Comparison of ENCODE assay signal across 6 cellular contexts in the genomic region with DNA sequence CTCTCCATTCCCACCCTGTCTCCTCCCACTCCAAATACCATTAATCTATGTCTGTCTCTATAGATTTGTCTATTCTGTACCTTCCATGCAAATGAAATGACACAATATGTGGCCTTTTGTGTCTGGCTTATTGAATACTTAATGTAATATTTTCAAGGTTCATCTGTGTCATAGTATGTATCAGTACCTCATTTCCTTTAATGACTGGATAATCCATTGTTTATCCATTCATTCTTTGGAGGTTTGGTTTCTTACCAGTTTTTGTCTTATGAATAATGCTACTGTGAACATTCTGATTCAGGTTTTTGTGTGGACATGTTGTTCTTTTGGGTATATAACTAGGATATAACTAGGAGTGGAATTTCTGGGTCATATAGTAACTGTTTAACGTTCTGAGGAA. TPM values are rescaled to one million over a fixed set of nuclear protein-coding genes. Genes with fewer than 3 reads are reported as not detected.
"Had no signal": no experiment of that assay in that cellular context is flagged by ENCODE, and none has a peak within 500 bp of the region (broad histone marks: within the 10 kb centered on the region; RNA-seq: fewer than 3 reads in every experiment).

No MANE protein-coding gene starts in this region.

RNA-seq across cellular contexts. Expression of a gene that starts 55.8 kb away (rescaled TPM):
- total RNA-seq: epithelial cell of proximal tubule, fibroblast of villous mesenchyme, glomerular endothelial cell, lung microvascular endothelial cell, osteocyte, renal cortical epithelial cell had no signal
